15 cellular contexts compared by ENCODE assay signal in genomic region chr1:30190481-30191153, GRCh38.
A peak's percentile ranks its signal among the peaks of the same experiment; 100 is the strongest.
DNase-seq lines count a peak whose midpoint lies in the region; ATAC-seq and TF ChIP-seq lines count a peak whose summit lies in the region.
"Had no signal": no experiment of that assay in that cellular context is flagged by ENCODE, and none has a peak within 500 bp of the region (broad histone marks: within the 10 kb centered on the region; RNA-seq: fewer than 3 reads in every experiment).

No MANE protein-coding gene starts in this region.

- H3K27ac Mint-ChIP-seq in activated CD4-positive, alpha-beta T cell treated with anti-CD3 and anti-CD28 coated beads, Interleukin-2, amount 10 ng/mL, durations not matched to agents 24 days and 14 days: peak overlapping the region; percentile 64
- peak overlapping the region; percentile 89 for H3K27ac Mint-ChIP-seq in stimulated activated effector memory CD8-positive, alpha-beta T cell treated with anti-CD3 and anti-CD28 coated beads, Interleukin-12 subunit alpha, Interleukin-12 subunit beta, amount 100 ng/mL, for 72 hours
- H3K27ac Mint-ChIP-seq: activated naive CD8-positive, alpha-beta T cell treated with anti-CD3 and anti-CD28 coated beads, Interleukin-2, amount 10 ng/mL, durations not matched to agents 7 days and 5 days; CD4-positive, alpha-beta T cell; stimulated activated naive B cell treated with anti-CD40 and anti-IgM and Interleukin-4, amounts not matched to agents 10 μg/mL and 1 μg/mL and 100 μg/mL, for 72 hours had no signal

- TF ChIP-seq EP300 in gastroesophageal sphincter (IDR thresholded peaks at IDR 0.05): no peak

- H3K27me3 ChIP-seq in PC-3 (ENCODE audit: low read length) (no peaks in the 10 kb centered on the region; the same call in 1 of the 2 replicates), gastroesophageal sphincter (peaks cover 31% of the 10 kb centered on the region)

- peak overlapping the region; percentile 25 for H3K4me2 ChIP-seq in PC-3 (ENCODE audit: low read length)
- H3K4me2 ChIP-seq: A549 had no signal

- H3K9me3 ChIP-seq in PC-3 (ENCODE audit: low read length) (no peaks in the 10 kb centered on the region), gastroesophageal sphincter (no peaks in the 10 kb centered on the region)
- H3K9me3 ChIP-seq: A549 had no signal

- ATAC-seq in PC-3: no peak
- no peak for ATAC-seq in gastroesophageal sphincter
- no peak for ATAC-seq in stimulated activated effector memory CD8-positive, alpha-beta T cell treated with anti-CD3 and anti-CD28 coated beads, Interleukin-12 subunit alpha, Interleukin-12 subunit beta, amount 100 ng/mL, for 72 hours
- ATAC-seq in HG03108 (IDR thresholded peaks at IDR 0.05; ENCODE audit: unreplicated experiment): no peak
- ATAC-seq: left lobe of liver had no signal

- no peaks in the 10 kb centered on the region for H3F3A ChIP-seq in PC-3 (ENCODE audit: low read length, unreplicated experiment)

- H3K27ac ChIP-seq in PC-3 (ENCODE audit: low read length): no peak overlapping the region
- peak overlapping the region in 3 of 4 donors; percentile 31 to 72 (median 50) for H3K27ac ChIP-seq in gastroesophageal sphincter

- TF ChIP-seq POLR2A in gastroesophageal sphincter (IDR thresholded peaks at IDR 0.05): no peak

- no peak overlapping the region for H3K9ac ChIP-seq in PC-3 (ENCODE audit: low read length)

- H3K9me2 ChIP-seq in PC-3 (replicated peaks; ENCODE audit: low read length): no peaks in the 10 kb centered on the region

- no TSS peak for BruUV-seq in PC-3 (replicated peaks; lab: Mats Ljungman, UMichigan)

- intact Hi-C loops in activated CD4-positive, alpha-beta T cell treated with anti-CD3 and anti-CD28 coated beads, Interleukin-2, amount 10 ng/mL, durations not matched to agents 24 days and 14 days (cut with micrococcal nuclease): no loop called here
- intact Hi-C loops in PC-3 (cut with micrococcal nuclease): no loop called here

- POLR2A ChIA-PET in PC-3 (lab: Charles Lee; ENCODE audit: unreplicated experiment): no interaction called here

- H3K4me1 ChIP-seq in PC-3 (ENCODE audit: insufficient read depth, low read length): peaks cover 6% of the 10 kb centered on the region
- peaks cover 0 to 14% (median 8%) of the 10 kb centered on the region in 3 donors for H3K4me1 ChIP-seq in gastroesophageal sphincter
- H3K4me1 ChIP-seq: A549 had no signal

- peak overlapping the region; percentile 35 for H3K4me3 Mint-ChIP-seq in activated CD4-positive, alpha-beta T cell treated with anti-CD3 and anti-CD28 coated beads, Interleukin-2, amount 10 ng/mL, durations not matched to agents 24 days and 14 days
- peak overlapping the region; percentile 47 for H3K4me3 Mint-ChIP-seq in stimulated activated effector memory CD8-positive, alpha-beta T cell treated with anti-CD3 and anti-CD28 coated beads, Interleukin-12 subunit alpha, Interleukin-12 subunit beta, amount 100 ng/mL, for 72 hours
- H3K4me3 Mint-ChIP-seq: activated naive CD8-positive, alpha-beta T cell treated with anti-CD3 and anti-CD28 coated beads, Interleukin-2, amount 10 ng/mL, durations not matched to agents 7 days and 5 days; CD4-positive, alpha-beta T cell; stimulated activated naive B cell treated with anti-CD40 and anti-IgM and Interleukin-4, amounts not matched to agents 10 μg/mL and 1 μg/mL and 100 μg/mL, for 72 hours had no signal

- H2AFZ ChIP-seq in PC-3 (ENCODE audit: low read length): no peak overlapping the region

- H3K79me2 ChIP-seq in PC-3 (ENCODE audit: low read length): no peaks in the 10 kb centered on the region

- H3K9me3 Mint-ChIP-seq in activated CD4-positive, alpha-beta T cell treated with anti-CD3 and anti-CD28 coated beads, Interleukin-2, amount 10 ng/mL, durations not matched to agents 24 days and 14 days: no peaks in the 10 kb centered on the region
- H3K9me3 Mint-ChIP-seq in stimulated activated effector memory CD8-positive, alpha-beta T cell treated with anti-CD3 and anti-CD28 coated beads, Interleukin-12 subunit alpha, Interleukin-12 subunit beta, amount 100 ng/mL, for 72 hours: no peaks in the 10 kb centered on the region
- H3K9me3 Mint-ChIP-seq: activated naive CD8-positive, alpha-beta T cell treated with anti-CD3 and anti-CD28 coated beads, Interleukin-2, amount 10 ng/mL, durations not matched to agents 7 days and 5 days; CD4-positive, alpha-beta T cell; stimulated activated naive B cell treated with anti-CD40 and anti-IgM and Interleukin-4, amounts not matched to agents 10 μg/mL and 1 μg/mL and 100 μg/mL, for 72 hours had no signal

- no peak overlapping the region for H3K4me3 ChIP-seq in PC-3 (ENCODE audit: low read length)
- H3K4me3 ChIP-seq in gastroesophageal sphincter: no peak overlapping the region
- H3K4me3 ChIP-seq: A549 had no signal

- H3K4me1 Mint-ChIP-seq in activated CD4-positive, alpha-beta T cell treated with anti-CD3 and anti-CD28 coated beads, Interleukin-2, amount 10 ng/mL, durations not matched to agents 24 days and 14 days: peaks cover 26% of the 10 kb centered on the region
- peaks cover 76% of the 10 kb centered on the region for H3K4me1 Mint-ChIP-seq in stimulated activated effector memory CD8-positive, alpha-beta T cell treated with anti-CD3 and anti-CD28 coated beads, Interleukin-12 subunit alpha, Interleukin-12 subunit beta, amount 100 ng/mL, for 72 hours
- H3K4me1 Mint-ChIP-seq: stimulated activated naive B cell treated with anti-CD40 and anti-IgM and Interleukin-4, amounts not matched to agents 10 μg/mL and 1 μg/mL and 100 μg/mL, for 72 hours had no signal

- H3K36me3 ChIP-seq in PC-3 (ENCODE audit: low read depth, low read length) (no peaks in the 10 kb centered on the region), gastroesophageal sphincter (no peaks in the 10 kb centered on the region)

- TF ChIP-seq CTCF in PC-3 (conservative IDR thresholded peaks at IDR 0.05; ENCODE audit: low read depth, low read length) (no peak), gastroesophageal sphincter (IDR thresholded peaks at IDR 0.05) (no peak)

- H3K27me3 Mint-ChIP-seq in activated CD4-positive, alpha-beta T cell treated with anti-CD3 and anti-CD28 coated beads, Interleukin-2, amount 10 ng/mL, durations not matched to agents 24 days and 14 days: no peaks in the 10 kb centered on the region

- DNase-seq in activated CD4-positive, alpha-beta T cell treated with anti-CD3 and anti-CD28 coated beads, Interleukin-2, amount 10 ng/mL, durations not matched to agents 24 days and 14 days: no peak
- DNase-seq in activated CD4-positive, alpha-beta T cell treated with anti-CD3 and anti-CD28 coated beads, Interleukin-2, amount 50 U/mL, for 4 hours: no peak
- DNase-seq in PC-3: no peak
- DNase-seq in stimulated activated effector memory CD8-positive, alpha-beta T cell treated with anti-CD3 and anti-CD28 coated beads, Interleukin-12 subunit alpha, Interleukin-12 subunit beta, amount 100 ng/mL, for 72 hours (ENCODE audit: low spot score in 2 of 2): no peak
- no peak for DNase-seq in cerebellum (ENCODE audit: low spot score)
- DNase-seq in SW480 (ENCODE audit: low spot score): no peak
- DNase-seq: activated naive CD8-positive, alpha-beta T cell treated with anti-CD3 and anti-CD28 coated beads, Interleukin-2, amount 10 ng/mL, durations not matched to agents 7 days and 5 days; NCI-H2081; stimulated activated CD4-positive, alpha-beta T cell treated with anti-CD3 and anti-CD28 coated beads, Interleukin-12 subunit alpha, Interleukin-12 subunit beta, amount 100 ng/mL, for 4 hours; stimulated activated naive B cell treated with anti-CD40 and anti-IgM and Interleukin-4, amounts not matched to agents 10 μg/mL and 1 μg/mL and 100 μg/mL, for 72 hours had no signal

- 66 to 84% methylated on average over 2 to 6 of the region's 10 CpGs for WGBS in gastroesophageal sphincter (ENCODE audit: low coverage in 1 of 2), 2 donors

- H3K36me3 Mint-ChIP-seq in activated CD4-positive, alpha-beta T cell treated with anti-CD3 and anti-CD28 coated beads, Interleukin-2, amount 10 ng/mL, durations not matched to agents 24 days and 14 days (ENCODE audit: low read depth): no peaks in the 10 kb centered on the region
- no peaks in the 10 kb centered on the region for H3K36me3 Mint-ChIP-seq in stimulated activated effector memory CD8-positive, alpha-beta T cell treated with anti-CD3 and anti-CD28 coated beads, Interleukin-12 subunit alpha, Interleukin-12 subunit beta, amount 100 ng/mL, for 72 hours
- H3K36me3 Mint-ChIP-seq: activated naive CD8-positive, alpha-beta T cell treated with anti-CD3 and anti-CD28 coated beads, Interleukin-2, amount 10 ng/mL, durations not matched to agents 7 days and 5 days; stimulated activated naive B cell treated with anti-CD40 and anti-IgM and Interleukin-4, amounts not matched to agents 10 μg/mL and 1 μg/mL and 100 μg/mL, for 72 hours had no signal

- CTCF ChIA-PET in PC-3 (lab: Charles Lee): no interaction called here

- H4K20me1 ChIP-seq in PC-3 (ENCODE audit: low read length): no peaks in the 10 kb centered on the region
